11 cellular contexts compared by ENCODE assay signal in genomic region chr2:173982918-173983317, GRCh38. TPM values are rescaled to one million over a fixed set of nuclear protein-coding genes. Genes with fewer than 3 reads are reported as not detected.
DNase-seq lines count a peak whose midpoint lies in the region; ATAC-seq and TF ChIP-seq lines count a peak whose summit lies in the region.
"Had no signal": no experiment of that assay in that cellular context is flagged by ENCODE, and none has a peak within 500 bp of the region (broad histone marks: within the 10 kb centered on the region; RNA-seq: fewer than 3 reads in every experiment).

No MANE protein-coding gene starts in this region.

- peaks cover 6 to 19% (median 16%) of the 10 kb centered on the region in 7 donors for H3K4me1 Mint-ChIP-seq in naive thymus-derived CD4-positive, alpha-beta T cell
- H3K4me1 Mint-ChIP-seq: central memory CD8-positive, alpha-beta T cell had no signal

- no peaks in the 10 kb centered on the region for H3K9me3 ChIP-seq in heart right ventricle
- no peaks in the 10 kb centered on the region for H3K9me3 ChIP-seq in breast epithelium
- H3K9me3 ChIP-seq in aorta (ENCODE audit: control insufficient read depth, low read length): no peaks in the 10 kb centered on the region
- H3K9me3 ChIP-seq in naive thymus-derived CD4-positive, alpha-beta T cell (ENCODE audit: control insufficient read depth in 2 of 3, low read length in 3 of 3): no peaks in the 10 kb centered on the region

- H3K27ac ChIP-seq in heart right ventricle (peak overlapping the region in 3 of 10 donors; percentile 5 to 19 (median 10)), breast epithelium (peak overlapping the region; percentile 83 to 84), layer of hippocampus (ENCODE audit: low read depth, low read length) (peak overlapping the region; percentile 27), aorta (ENCODE audit: low read depth in 1 of 2, low read length in 2 of 2) (peak overlapping the region; percentile 84 to 90)
- H3K27ac ChIP-seq in naive thymus-derived CD4-positive, alpha-beta T cell (ENCODE audit: low read depth, low read length): no peak overlapping the region

- peak; percentile 44 for DNase-seq in heart right ventricle
- DNase-seq in cardiac septum (ENCODE audit: low spot score): no peak
- DNase-seq in breast epithelium (ENCODE audit: low spot score in 2 of 2): peak in 1 of 2 donors; percentile 79
- peak in 1 of 2 donors; percentile 61 for DNase-seq in aorta
- DNase-seq in activated naive CD4-positive, alpha-beta T cell treated with anti-CD3 and anti-CD28 coated beads, Interleukin-2, amount 50 U/mL, for 72 hours (ENCODE audit: low spot score in 2 of 2): no peak
- DNase-seq in naive thymus-derived CD4-positive, alpha-beta T cell: no peak
- DNase-seq: NCI-H2107 had no signal

- peak overlapping the region in 1 of 2 donors; percentile 72 for H3K27ac Mint-ChIP-seq in activated naive CD4-positive, alpha-beta T cell treated with anti-CD3 and anti-CD28 coated beads, Interleukin-2, amount 50 U/mL, for 72 hours
- no peak overlapping the region for H3K27ac Mint-ChIP-seq in naive thymus-derived CD4-positive, alpha-beta T cell
- H3K27ac Mint-ChIP-seq: memory B cell had no signal

- ATAC-seq in heart right ventricle (peak in 5 of 8 donors; percentile 30 to 63 (median 53)), aorta (ENCODE audit: low FRiP score) (peak; percentile 9), GM18498 (IDR thresholded peaks at IDR 0.05; ENCODE audit: unreplicated experiment) (no peak)
- no peak for ATAC-seq in activated naive CD4-positive, alpha-beta T cell treated with anti-CD3 and anti-CD28 coated beads, Interleukin-2, amount 50 U/mL, for 72 hours
- no peak for ATAC-seq in naive thymus-derived CD4-positive, alpha-beta T cell

- no peak for TF ChIP-seq CTCF in heart right ventricle (IDR thresholded peaks at IDR 0.05)
- no peak for TF ChIP-seq CTCF in breast epithelium (IDR thresholded peaks at IDR 0.05)

- no peaks in the 10 kb centered on the region for H3K36me3 Mint-ChIP-seq in activated naive CD4-positive, alpha-beta T cell treated with anti-CD3 and anti-CD28 coated beads, Interleukin-2, amount 50 U/mL, for 72 hours
- H3K36me3 Mint-ChIP-seq in naive thymus-derived CD4-positive, alpha-beta T cell: no peaks in the 10 kb centered on the region

- no peaks in the 10 kb centered on the region for H3K27me3 ChIP-seq in heart right ventricle
- no peaks in the 10 kb centered on the region for H3K27me3 ChIP-seq in breast epithelium
- H3K27me3 ChIP-seq in layer of hippocampus (ENCODE audit: control insufficient read depth, insufficient read depth, low read length): no peaks in the 10 kb centered on the region
- H3K27me3 ChIP-seq in aorta (ENCODE audit: control insufficient read depth in 1 of 2, insufficient read depth in 2 of 2, low read length in 1 of 2): no peaks in the 10 kb centered on the region
- H3K27me3 ChIP-seq in naive thymus-derived CD4-positive, alpha-beta T cell (ENCODE audit: control insufficient read depth in 2 of 2, insufficient read depth in 2 of 2, low read length in 2 of 2): no peaks in the 10 kb centered on the region

- H3K4me3 Mint-ChIP-seq in naive thymus-derived CD4-positive, alpha-beta T cell: no peak overlapping the region
- H3K4me3 Mint-ChIP-seq: central memory CD8-positive, alpha-beta T cell; memory B cell had no signal

- no peaks in the 10 kb centered on the region for H3K36me3 ChIP-seq in heart right ventricle
- no peaks in the 10 kb centered on the region for H3K36me3 ChIP-seq in breast epithelium
- no peaks in the 10 kb centered on the region for H3K36me3 ChIP-seq in aorta (ENCODE audit: control insufficient read depth in 1 of 2, insufficient read depth in 2 of 2, low read length in 1 of 2)
- no peaks in the 10 kb centered on the region for H3K36me3 ChIP-seq in naive thymus-derived CD4-positive, alpha-beta T cell (ENCODE audit: control insufficient read depth in 2 of 3, insufficient read depth in 3 of 3, low read length in 3 of 3)

- H3K9me3 Mint-ChIP-seq in activated naive CD4-positive, alpha-beta T cell treated with anti-CD3 and anti-CD28 coated beads, Interleukin-2, amount 50 U/mL, for 72 hours: peaks cover 0 to 10% of the 10 kb centered on the region in 2 donors
- H3K9me3 Mint-ChIP-seq in naive thymus-derived CD4-positive, alpha-beta T cell: peaks cover 0 to 2% (median 0%) of the 10 kb centered on the region in 11 donors
- H3K9me3 Mint-ChIP-seq: central memory CD8-positive, alpha-beta T cell; memory B cell had no signal

- 6 to 9% methylated on average over 3 of the region's 3 CpGs for WGBS in heart right ventricle, 2 donors
- WGBS in aorta, 2 donors: 8 to 10% methylated on average over 3 of the region's 3 CpGs

- intact Hi-C loops in heart right ventricle (cut with DNase I) (no loop called here), cardiac septum (cut with DNase I) (no loop called here), breast epithelium (cut with DNase I; ENCODE audit: low total_unique reads) (no loop called here), aorta (cut with DNase I) (loop anchor here (1.0 to 2.0 kb wide), 2 partner anchors 17 to 22 kb away; no protein-coding TSS in a partner anchor)
- intact Hi-C loops in naive thymus-derived CD4-positive, alpha-beta T cell (cut with micrococcal nuclease): loop anchor here in 1 of 2 donors (2.0 kb wide), 1 partner anchor 18 kb away; the partner anchor contains the start of gene SP3

- H3K4me1 ChIP-seq in heart right ventricle (peaks cover 3 to 70% (median 50%) of the 10 kb centered on the region in 9 donors), breast epithelium (peaks cover 14 to 32% of the 10 kb centered on the region in 2 donors), aorta (ENCODE audit: control insufficient read depth in 1 of 2, insufficient read depth in 2 of 2, low read length in 2 of 2) (peaks cover 2 to 11% of the 10 kb centered on the region in 2 donors)
- no peaks in the 10 kb centered on the region for H3K4me1 ChIP-seq in naive thymus-derived CD4-positive, alpha-beta T cell (ENCODE audit: control insufficient read depth in 2 of 2, insufficient read depth in 2 of 2, low read length in 2 of 2)

- CTCF ChIA-PET in naive thymus-derived CD4-positive, alpha-beta T cell (lab: Charles Lee): no interaction called here

- POLR2A ChIA-PET in naive thymus-derived CD4-positive, alpha-beta T cell (lab: Charles Lee): no interaction called here

- H3K4me3 ChIP-seq in heart right ventricle (no peak overlapping the region), breast epithelium (peak overlapping the region in 1 of 3 donors; percentile 3), aorta (ENCODE audit: low read length in 2 of 2) (no peak overlapping the region)
- no peak overlapping the region for H3K4me3 ChIP-seq in naive thymus-derived CD4-positive, alpha-beta T cell (ENCODE audit: low read length)

- no peak for TF ChIP-seq POLR2A in breast epithelium (IDR thresholded peaks at IDR 0.05)

- peaks cover 0 to 4% (median 0%) of the 10 kb centered on the region in 5 donors for H3K27me3 Mint-ChIP-seq in naive thymus-derived CD4-positive, alpha-beta T cell

RNA-seq across cellular contexts. Expression of gene SP3, which starts 17.7 kb away (rescaled TPM):
- 10 to 100 TPM; 36.4 to 45.7 (median 41.0) TPM for total RNA-seq in heart right ventricle
- 10 to 100 TPM in 1 of 2 donors, 1 to 10 TPM in 1; 8.6 to 11.6 TPM for polyA plus RNA-seq in heart right ventricle
- 45.4 TPM for total RNA-seq in cardiac septum
- 100 to 1,000 TPM; 104 to 174 (median 134) TPM for total RNA-seq in breast epithelium
- total RNA-seq in aorta: 10 to 100 TPM; 79.1 to 97.6 TPM
- 10 to 100 TPM; 16.2 to 25.4 TPM for polyA plus RNA-seq in aorta
- 100 to 1,000 TPM in 1 of 2 donors, 10 to 100 TPM in 1; 79.1 to 161 TPM for total RNA-seq in activated naive CD4-positive, alpha-beta T cell treated with anti-CD3 and anti-CD28 coated beads, Interleukin-2, amount 50 U/mL, for 72 hours
- total RNA-seq in naive thymus-derived CD4-positive, alpha-beta T cell: 100 to 1,000 TPM; 108 to 158 (median 131) TPM
- polyA plus RNA-seq in naive thymus-derived CD4-positive, alpha-beta T cell: 100 to 1,000 TPM in 1 of 2 donors, 10 to 100 TPM in 1; 82.6 to 108 TPM

Comparison
In these comparisons a context has a peak if more than half of its experiments do, and no peak if none do; other contexts are left out.
1. DNase-seq: peak in heart right ventricle (2 of 2); none in cardiac septum (single experiment), activated naive CD4-positive, alpha-beta T cell treated with anti-CD3 and anti-CD28 coated beads, Interleukin-2, amount 50 U/mL, for 72 hours (0 of 2) and naive thymus-derived CD4-positive, alpha-beta T cell (0 of 9).
2. ATAC-seq: peak in heart right ventricle (5 of 8) and aorta (single experiment); none in activated naive CD4-positive, alpha-beta T cell treated with anti-CD3 and anti-CD28 coated beads, Interleukin-2, amount 50 U/mL, for 72 hours (0 of 2), GM18498 (single experiment) and naive thymus-derived CD4-positive, alpha-beta T cell (single experiment).
3. intact Hi-C loops: an anchor here in aorta (1.0 to 2.0 kb wide); none called in heart right ventricle, cardiac septum and breast epithelium.